In the genomic region with DNA sequence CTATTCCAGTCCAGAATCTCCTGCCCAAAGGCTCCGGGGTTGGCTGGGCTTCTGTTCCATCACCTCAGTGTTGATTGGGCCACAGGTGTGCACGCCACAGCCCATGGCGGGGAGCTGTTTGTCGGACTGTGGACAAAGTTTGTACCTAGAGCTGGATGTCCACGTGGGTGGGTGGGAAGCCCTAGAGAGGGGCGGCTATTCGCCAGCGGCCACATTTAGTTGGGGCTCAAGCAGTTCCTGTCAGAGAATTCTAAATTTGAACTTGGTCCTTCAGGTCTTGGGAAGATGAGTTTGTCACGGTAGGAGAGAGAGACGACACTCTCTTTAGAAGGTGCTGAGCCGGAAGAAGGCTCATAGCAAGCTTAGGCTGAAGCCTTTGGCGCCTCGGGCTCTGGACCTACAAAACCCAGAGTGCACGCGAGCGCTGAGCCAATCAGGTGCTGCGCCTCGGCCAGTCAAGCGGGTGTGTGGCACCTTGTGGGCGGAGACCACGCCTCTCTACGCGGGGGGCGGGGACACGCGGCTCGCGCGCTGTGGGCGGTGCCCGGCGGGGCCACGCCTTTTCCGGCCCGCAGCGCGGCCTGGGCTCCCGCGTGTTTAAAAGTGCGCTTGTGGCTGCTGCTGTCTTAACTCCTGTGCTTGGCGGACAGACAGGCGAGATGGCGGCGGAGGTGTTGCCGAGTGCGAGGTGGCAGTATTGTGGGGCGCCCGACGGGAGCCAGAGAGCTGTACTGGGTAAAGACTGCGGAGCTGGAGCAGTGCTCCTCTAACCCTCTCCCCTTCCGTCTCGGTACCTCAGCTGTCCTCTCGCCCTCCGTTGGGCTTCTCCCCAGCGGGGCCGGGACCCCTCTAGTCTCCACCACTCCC, we compare ENCODE assay signal across 8 cellular contexts. TPM values are rescaled to one million over a fixed set of nuclear protein-coding genes. Genes with fewer than 3 reads are reported as not detected.
A peak's percentile ranks its signal among the peaks of the same experiment; 100 is the strongest.
DNase-seq lines count a peak whose midpoint lies in the region; ATAC-seq, FAIRE-seq and TF ChIP-seq lines count a peak whose summit lies in the region.

A gene with protein sequence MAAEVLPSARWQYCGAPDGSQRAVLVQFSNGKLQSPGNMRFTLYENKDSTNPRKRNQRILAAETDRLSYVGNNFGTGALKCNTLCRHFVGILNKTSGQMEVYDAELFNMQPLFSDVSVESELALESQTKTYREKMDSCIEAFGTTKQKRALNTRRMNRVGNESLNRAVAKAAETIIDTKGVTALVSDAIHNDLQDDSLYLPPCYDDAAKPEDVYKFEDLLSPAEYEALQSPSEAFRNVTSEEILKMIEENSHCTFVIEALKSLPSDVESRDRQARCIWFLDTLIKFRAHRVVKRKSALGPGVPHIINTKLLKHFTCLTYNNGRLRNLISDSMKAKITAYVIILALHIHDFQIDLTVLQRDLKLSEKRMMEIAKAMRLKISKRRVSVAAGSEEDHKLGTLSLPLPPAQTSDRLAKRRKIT (plus strand): TSS at position 560 of the 867 bp plus-strand sequence. CDS start 100 bp downstream, at position 660.

- H3K79me2 ChIP-seq in smooth muscle cell (ENCODE audit: low read depth), result no peaks in the 10 kb centered on the region

- peak within 1 kb of the TSS; percentile 96 for H3K4me2 ChIP-seq in smooth muscle cell

- H3K27me3 ChIP-seq in bronchial epithelial cell (ENCODE audit: control insufficient read depth, insufficient read depth, low read length) (no peaks in the 10 kb centered on the region), smooth muscle cell (ENCODE audit: low read depth) (no peaks in the 10 kb centered on the region)

- H3F3A ChIP-seq in smooth muscle cell (ENCODE audit: low read depth), result no peaks in the 10 kb centered on the region

- no peaks in the 10 kb centered on the region for H4K20me1 ChIP-seq in smooth muscle cell (ENCODE audit: low read depth)

- peak within 1 kb of the TSS; percentile 88 for H3K4me3 ChIP-seq in WI38 (ENCODE audit: low read depth, low read length)
- peak within 1 kb of the TSS; percentile 79 for H3K4me3 ChIP-seq in bronchial epithelial cell (ENCODE audit: low read depth, low read length)
- H3K4me3 ChIP-seq in smooth muscle cell, result peak within 1 kb of the TSS; percentile 60

- TF ChIP-seq CTCF in WI38 (IDR thresholded peaks at IDR 0.05; ENCODE audit: low read depth, low read length) (no peak), bronchial epithelial cell (IDR thresholded peaks at IDR 0.05; ENCODE audit: insufficient read depth, low read length, severe bottlenecking) (no peak), smooth muscle cell (IDR thresholded peaks at IDR 0.05; ENCODE audit: borderline replicate concordance, insufficient read depth, poor library complexity, severe bottlenecking) (no peak)

- H3K9ac ChIP-seq in smooth muscle cell (ENCODE audit: low read depth), result peak within 1 kb of the TSS; percentile 66

- FAIRE-seq in bronchial epithelial cell (lab: Jason Lieb, UNC), result no peak

- ATAC-seq in GM18909 (IDR thresholded peaks at IDR 0.05; ENCODE audit: poor library complexity, unreplicated experiment) (peak; percentile 96), HG03159 (IDR thresholded peaks at IDR 0.05; ENCODE audit: unreplicated experiment) (peak; percentile 96)

- H2AFZ ChIP-seq in smooth muscle cell (ENCODE audit: low read depth), result peak within 1 kb of the TSS; percentile 68

- DNase-seq in AG08395 (ENCODE audit: low spot score), result peak; percentile 97
- peak; percentile 81 for DNase-seq in NCI-H2227 treated with DMSO at 0.1 percent for 48 hours (lab: John Stamatoyannopoulos, UW)
- DNase-seq in bronchial epithelial cell (ENCODE audit: low read depth), result peak; percentile 93
- peak; percentile 100 for DNase-seq in iPS-NIHi7 (ENCODE audit: extremely low spot score)
- peak; percentile 85 for DNase-seq in smooth muscle cell (lab: John Stamatoyannopoulos, UW; ENCODE audit: unreplicated experiment)

- H3K27ac ChIP-seq in smooth muscle cell (ENCODE audit: low read depth), result peak within 1 kb of the TSS; percentile 38

- peaks cover 12% of the 10 kb centered on the region for H3K4me1 ChIP-seq in smooth muscle cell (ENCODE audit: low read depth)

- H3K36me3 ChIP-seq in bronchial epithelial cell (ENCODE audit: control insufficient read depth, insufficient read depth, low read length) (peaks cover 4% of the 10 kb centered on the region), smooth muscle cell (ENCODE audit: low read depth) (peaks cover 1% of the 10 kb centered on the region)

- no peaks in the 10 kb centered on the region for H3K9me3 ChIP-seq in smooth muscle cell (replicated peaks; ENCODE audit: low read depth)

- WGBS in smooth muscle cell (ENCODE audit: low lambda C conversion rate), result 6% methylated on average over 49 of the region's 56 CpGs

RNA-seq across cellular contexts. Expression of the gene that starts here (rescaled TPM):
- total RNA-seq in bronchial epithelial cell, result 15.6 and 38.7 TPM in 2 replicates
- total RNA-seq in smooth muscle cell, result 10.9 and 16.8 TPM in 2 replicates
- polyA plus RNA-seq in smooth muscle cell, result 9.0 and 12.6 TPM in 2 replicates

Comparison
In these comparisons a context has a peak if more than half of its experiments do, and no peak if none do; other contexts are left out.
1. Peak in every context shown above with its lines: DNase-seq, ATAC-seq, H3K4me3 ChIP-seq and H3K27ac ChIP-seq.